13 cellular contexts compared by ENCODE assay signal in genomic region chr17:41307647-41308046, GRCh38. TPM values are rescaled to one million over a fixed set of nuclear protein-coding genes. Genes with fewer than 3 reads are reported as not detected.
DNase-seq lines count a peak whose midpoint lies in the region; ATAC-seq and TF ChIP-seq lines count a peak whose summit lies in the region.
"Had no signal": no experiment of that assay in that cellular context is flagged by ENCODE, and none has a peak within 500 bp of the region (broad histone marks: within the 10 kb centered on the region; RNA-seq: fewer than 3 reads in every experiment).

No MANE protein-coding gene starts in this region.

- peak overlapping the region; percentile 71 to 94 for H3K4me3 Mint-ChIP-seq in CD14-positive monocyte
- peak overlapping the region; percentile 65 to 89 (median 78) for H3K4me3 Mint-ChIP-seq in naive thymus-derived CD4-positive, alpha-beta T cell

- peak overlapping the region in 4 of 7 donors; percentile 14 to 81 (median 48) for H3K27ac Mint-ChIP-seq in CD14-positive monocyte
- peak overlapping the region; percentile 82 to 100 (median 98) for H3K27ac Mint-ChIP-seq in naive thymus-derived CD4-positive, alpha-beta T cell

- H3K36me3 ChIP-seq in HEK293 (ENCODE audit: control insufficient read depth in 2 of 2, insufficient read depth in 1 of 2, low read length in 2 of 2) (no peaks in the 10 kb centered on the region), brain microvascular endothelial cell (replicated peaks) (no peaks in the 10 kb centered on the region)
- H3K36me3 ChIP-seq in naive thymus-derived CD4-positive, alpha-beta T cell (ENCODE audit: control insufficient read depth in 2 of 3, insufficient read depth in 3 of 3, low read length in 3 of 3): no peaks in the 10 kb centered on the region
- H3K36me3 ChIP-seq: vagina had no signal

- peaks cover 10 to 22% (median 17%) of the 10 kb centered on the region in 7 donors for H3K9me3 Mint-ChIP-seq in CD14-positive monocyte
- H3K9me3 Mint-ChIP-seq in naive thymus-derived CD4-positive, alpha-beta T cell: peaks cover 0 to 10% (median 0%) of the 10 kb centered on the region in 11 donors

- no peak for TF ChIP-seq CTCF in CD14-positive monocyte (IDR thresholded peaks at IDR 0.05)
- no peak for TF ChIP-seq CTCF in HEK293 (tag by site-specific recombination; IDR thresholded peaks at IDR 0.05)
- no peak for TF ChIP-seq CTCF in brain microvascular endothelial cell (IDR thresholded peaks at IDR 0.05; ENCODE audit: low read depth, low read length, missing control alignments)

- no peaks in the 10 kb centered on the region for H3K9me3 ChIP-seq in HEK293 (ENCODE audit: control insufficient read depth, insufficient read depth, low read depth, low read length)
- no peaks in the 10 kb centered on the region for H3K9me3 ChIP-seq in naive thymus-derived CD4-positive, alpha-beta T cell (ENCODE audit: control insufficient read depth in 2 of 3, low read length in 3 of 3)
- H3K9me3 ChIP-seq: vagina had no signal

- H3K27me3 ChIP-seq in brain microvascular endothelial cell (replicated peaks): no peaks in the 10 kb centered on the region
- H3K27me3 ChIP-seq in naive thymus-derived CD4-positive, alpha-beta T cell (ENCODE audit: control insufficient read depth in 2 of 2, insufficient read depth in 2 of 2, low read length in 2 of 2): no peaks in the 10 kb centered on the region
- H3K27me3 ChIP-seq: vagina had no signal

- no peak overlapping the region for H3K27ac ChIP-seq in HEK293 (ENCODE audit: extremely low read depth, low read depth, low read length)
- H3K27ac ChIP-seq in brain microvascular endothelial cell: no peak overlapping the region
- peak overlapping the region; percentile 75 for H3K27ac ChIP-seq in naive thymus-derived CD4-positive, alpha-beta T cell (ENCODE audit: low read depth, low read length)
- H3K27ac ChIP-seq: vagina had no signal

- H3K27me3 Mint-ChIP-seq in CD14-positive monocyte (ENCODE audit: low read depth in 3 of 3): peaks cover 3 to 5% (median 4%) of the 10 kb centered on the region in 3 donors
- H3K27me3 Mint-ChIP-seq in naive thymus-derived CD4-positive, alpha-beta T cell: peaks cover 0 to 8% (median 0%) of the 10 kb centered on the region in 5 donors

- in situ Hi-C loops in brain microvascular endothelial cell (cut with HindIII; ENCODE audit: low pct_ligation_motif_present, low sequenced_read_pairs): no loop called here

- peaks cover 2 to 5% of the 10 kb centered on the region in 2 donors for H3K36me3 Mint-ChIP-seq in CD14-positive monocyte
- peaks cover 0 to 14% (median 9%) of the 10 kb centered on the region in 5 donors for H3K36me3 Mint-ChIP-seq in naive thymus-derived CD4-positive, alpha-beta T cell

- ATAC-seq in naive thymus-derived CD4-positive, alpha-beta T cell: no peak
- no peak for ATAC-seq in HG02610 (IDR thresholded peaks at IDR 0.05; ENCODE audit: unreplicated experiment)
- no peak for ATAC-seq in GM21528 (IDR thresholded peaks at IDR 0.05; ENCODE audit: low FRiP score, unreplicated experiment)

- CTCF ChIA-PET in HEK293 (lab: Yijun Ruan, JAX): interaction anchor here (0.8 to 1.4 kb wide), 3 partner anchors 15 to 22 kb away, joined by 3 to 4 read pairs (median 4); no protein-coding TSS in a partner anchor
- CTCF ChIA-PET in naive thymus-derived CD4-positive, alpha-beta T cell (lab: Charles Lee): interaction anchor here (1.6 to 3.0 kb wide), 5 partner anchors 14 to 400 kb away, joined by 4 to 39 read pairs (median 7); no protein-coding TSS in a partner anchor

- intact Hi-C loops in CD14-positive monocyte (cut with micrococcal nuclease): no loop called here
- intact Hi-C loops in naive thymus-derived CD4-positive, alpha-beta T cell (cut with micrococcal nuclease): loop anchor here in 1 of 2 donors (1.0 to 5.0 kb wide), 4 partner anchors 15 to 187 kb away; no protein-coding TSS in a partner anchor

- DNase-seq in CD14-positive monocyte (ENCODE audit: low spot score): no peak
- DNase-seq in brain microvascular endothelial cell: peak; percentile 52
- DNase-seq in naive thymus-derived CD4-positive, alpha-beta T cell: no peak
- DNase-seq in stimulated activated CD4-positive, alpha-beta T cell treated with anti-CD3 and anti-CD28 coated beads, Interleukin-4, amount 100 ng/mL, for 4 hours: no peak
- no peak for DNase-seq in stimulated activated CD4-positive, alpha-beta T cell treated with anti-CD3 and anti-CD28 coated beads, Interleukin-1b, Interleukin-23, amount 100 ng/mL, for 48 hours
- DNase-seq: NCI-H2227 treated with DMSO at 0.1 percent for 48 hours had no signal

- H3K4me3 ChIP-seq in HEK293 (ENCODE audit: low read depth, low read length) (no peak overlapping the region), brain microvascular endothelial cell (ENCODE audit: low read depth, low read length) (no peak overlapping the region)
- H3K4me3 ChIP-seq in naive thymus-derived CD4-positive, alpha-beta T cell (ENCODE audit: low read length): peak overlapping the region; percentile 13
- H3K4me3 ChIP-seq: vagina had no signal

- H3K4me1 ChIP-seq in HEK293 (ENCODE audit: control insufficient read depth, insufficient read depth, low read length): no peaks in the 10 kb centered on the region
- H3K4me1 ChIP-seq in naive thymus-derived CD4-positive, alpha-beta T cell (ENCODE audit: control insufficient read depth in 2 of 2, insufficient read depth in 2 of 2, low read length in 2 of 2): peaks cover 41 to 49% of the 10 kb centered on the region in 2 donors

- POLR2A ChIA-PET in HEK293 (lab: Yijun Ruan, JAX): no interaction called here
- POLR2A ChIA-PET in naive thymus-derived CD4-positive, alpha-beta T cell (lab: Charles Lee): interaction anchor here (0.5 to 3.2 kb wide), 11 partner anchors 8 to 756 kb away, joined by 3 to 36 read pairs (median 3); partner anchors contain the start of genes EIF1 and SMARCE1

- peaks cover 32% of the 10 kb centered on the region for H3K4me1 Mint-ChIP-seq in CD14-positive monocyte
- peaks cover 28 to 78% (median 70%) of the 10 kb centered on the region in 7 donors for H3K4me1 Mint-ChIP-seq in naive thymus-derived CD4-positive, alpha-beta T cell

TF ChIP-seq in HEK293, 187 proteins besides CTCF, POLR2A, EP300 and RAD21 (continues in another document):
- TF ChIP-seq ZNF24 (tag by site-specific recombination; IDR thresholded peaks at IDR 0.05) (no peak), ZNF529 (tag by site-specific recombination; IDR thresholded peaks at IDR 0.05; ENCODE audit: insufficient replicate concordance) (no peak), ZNF518A (tag by site-specific recombination; conservative IDR thresholded peaks at IDR 0.05; ENCODE audit: low read depth) (no peak), ZNF677 (tag by site-specific recombination; IDR thresholded peaks at IDR 0.05) (no peak)

RNA-seq across cellular contexts. Expression of gene KRTAP16-1, which starts 1.5 kb away (rescaled TPM):
- polyA plus RNA-seq in CD14-positive monocyte: not detected
- under 1 TPM in 3 of 5 experiments, not detected in 2; 0.22 to 0.49 (median 0.32) TPM for total RNA-seq in naive thymus-derived CD4-positive, alpha-beta T cell
- under 1 TPM in 1 of 2 donors, not detected in 1; 0.19 TPM for polyA plus RNA-seq in naive thymus-derived CD4-positive, alpha-beta T cell
- total RNA-seq: activated CD8-positive, alpha-beta memory T cell treated with anti-CD3 and anti-CD28 coated beads for 36 hours; omental fat pad; SK-MEL-5; vagina had no signal

RNA-seq across cellular contexts. Expression of gene KRTAP29-1, which starts 5.0 kb away (rescaled TPM):
- not detected for polyA plus RNA-seq in CD14-positive monocyte
- not detected for total RNA-seq in naive thymus-derived CD4-positive, alpha-beta T cell
- polyA plus RNA-seq in naive thymus-derived CD4-positive, alpha-beta T cell: under 1 TPM in 1 of 2 donors, not detected in 1; 0.30 TPM
- total RNA-seq: activated CD8-positive, alpha-beta memory T cell treated with anti-CD3 and anti-CD28 coated beads for 36 hours; omental fat pad; SK-MEL-5; vagina had no signal

RNA-seq across cellular contexts. Expression of gene KRTAP17-1, which starts 7.9 kb away (rescaled TPM):
- polyA plus RNA-seq in CD14-positive monocyte: not detected
- total RNA-seq in naive thymus-derived CD4-positive, alpha-beta T cell: not detected
- not detected for polyA plus RNA-seq in naive thymus-derived CD4-positive, alpha-beta T cell
- total RNA-seq: activated CD8-positive, alpha-beta memory T cell treated with anti-CD3 and anti-CD28 coated beads for 36 hours; omental fat pad; SK-MEL-5; vagina had no signal

RNA-seq across cellular contexts. Expression of gene KRTAP9-7, which starts 32.1 kb away (rescaled TPM):
- polyA plus RNA-seq in CD14-positive monocyte: not detected
- total RNA-seq in naive thymus-derived CD4-positive, alpha-beta T cell: not detected
- not detected for polyA plus RNA-seq in naive thymus-derived CD4-positive, alpha-beta T cell
- total RNA-seq: activated CD8-positive, alpha-beta memory T cell treated with anti-CD3 and anti-CD28 coated beads for 36 hours; omental fat pad; SK-MEL-5; vagina had no signal

RNA-seq across cellular contexts. Expression of gene KRTAP9-6, which starts 42.5 kb away (rescaled TPM):
- polyA plus RNA-seq in CD14-positive monocyte: not detected
- not detected for total RNA-seq in naive thymus-derived CD4-positive, alpha-beta T cell
- polyA plus RNA-seq in naive thymus-derived CD4-positive, alpha-beta T cell: not detected
- total RNA-seq: activated CD8-positive, alpha-beta memory T cell treated with anti-CD3 and anti-CD28 coated beads for 36 hours; omental fat pad; SK-MEL-5; vagina had no signal
